8 cellular contexts compared by ENCODE assay signal in the genomic region with DNA sequence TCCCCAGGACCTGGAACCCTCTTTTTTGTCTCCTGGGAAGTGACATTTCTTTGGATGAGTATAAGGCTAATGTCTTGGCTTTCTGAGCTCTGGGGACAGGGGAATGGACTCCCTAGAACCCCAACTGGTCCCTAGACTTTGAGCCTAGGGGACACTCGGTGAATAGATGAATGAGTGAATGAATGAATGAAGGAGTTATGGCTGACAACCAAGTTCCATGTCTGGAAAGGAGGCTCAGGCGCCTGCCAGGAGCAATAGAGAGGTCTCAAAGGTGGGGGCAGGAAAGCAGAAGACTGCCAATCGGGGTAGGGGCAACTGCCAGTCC. TPM values are rescaled to one million over a fixed set of nuclear protein-coding genes. Genes with fewer than 3 reads are reported as not detected.
DNase-seq lines count a peak whose midpoint lies in the region; ATAC-seq, FAIRE-seq and TF ChIP-seq lines count a peak whose summit lies in the region.

No MANE protein-coding gene starts in this region.

- TF ChIP-seq POLR2A in right lobe of liver (IDR thresholded peaks at IDR 0.05) = no peak

- intact Hi-C loops in right lobe of liver (cut with DNase I) = no loop called here

- no peaks in the 10 kb centered on the region for H3K9me3 Mint-ChIP-seq in activated CD8-positive, alpha-beta memory T cell treated with anti-CD3 and anti-CD28 coated beads, Interleukin-2, amount 10 ng/mL, durations not matched to agents 7 days and 5 days (ENCODE audit: low read depth)
- peaks cover 2% of the 10 kb centered on the region for H3K9me3 Mint-ChIP-seq in astrocyte (ENCODE audit: unreplicated experiment)

- peaks cover 19% of the 10 kb centered on the region for H3K79me2 ChIP-seq in astrocyte (ENCODE audit: insufficient read depth, low read length)

- H3K4me3 Mint-ChIP-seq in activated CD8-positive, alpha-beta memory T cell treated with anti-CD3 and anti-CD28 coated beads, Interleukin-2, amount 10 ng/mL, durations not matched to agents 7 days and 5 days = peak overlapping the region; percentile 74
- peak overlapping the region; percentile 87 for H3K4me3 Mint-ChIP-seq in astrocyte (ENCODE audit: unreplicated experiment)

- no peak for ATAC-seq in activated CD8-positive, alpha-beta memory T cell treated with anti-CD3 and anti-CD28 coated beads, Interleukin-2, amount 10 ng/mL, durations not matched to agents 7 days and 5 days
- ATAC-seq in right lobe of liver = no peak
- no peak for ATAC-seq in thoracic aorta (ENCODE audit: insufficient number of reproducible peaks, low FRiP score, low read depth)
- ATAC-seq in GM21423 (IDR thresholded peaks at IDR 0.05; ENCODE audit: unreplicated experiment) = no peak

- peak overlapping the region; percentile 94 for H2AFZ ChIP-seq in astrocyte (ENCODE audit: low read depth, low read length)

- H3K4me1 ChIP-seq in astrocyte (ENCODE audit: insufficient read depth, low read length) (peaks cover 16% of the 10 kb centered on the region), right lobe of liver (peaks cover 0 to 23% (median 9%) of the 10 kb centered on the region in 4 donors), thoracic aorta (ENCODE audit: control insufficient read depth in 1 of 2, low read depth in 2 of 2) (peaks cover 17 to 45% of the 10 kb centered on the region in 2 donors)

- peaks cover 39% of the 10 kb centered on the region for H3K27me3 Mint-ChIP-seq in activated CD8-positive, alpha-beta memory T cell treated with anti-CD3 and anti-CD28 coated beads, Interleukin-2, amount 10 ng/mL, durations not matched to agents 7 days and 5 days
- peaks cover 35% of the 10 kb centered on the region for H3K27me3 Mint-ChIP-seq in astrocyte (ENCODE audit: low read depth, unreplicated experiment)

- TF ChIP-seq CTCF in astrocyte (IDR thresholded peaks at IDR 0.05; ENCODE audit: insufficient read depth, low read depth, low read length) (no peak), right lobe of liver (IDR thresholded peaks at IDR 0.05) (no peak), thoracic aorta (IDR thresholded peaks at IDR 0.05) (no peak)

- FAIRE-seq in astrocyte (lab: Jason Lieb, UNC) = no peak
- no peak for FAIRE-seq in RCC 7860 (lab: Jason Lieb, UNC)

- H3K27ac Mint-ChIP-seq in activated CD8-positive, alpha-beta memory T cell treated with anti-CD3 and anti-CD28 coated beads, Interleukin-2, amount 10 ng/mL, durations not matched to agents 7 days and 5 days = peak overlapping the region; percentile 12
- H3K27ac Mint-ChIP-seq in astrocyte (ENCODE audit: unreplicated experiment) = peak overlapping the region; percentile 80

- CTCF ChIA-PET in activated CD8-positive, alpha-beta memory T cell treated with anti-CD3 and anti-CD28 coated beads, Interleukin-2, amount 10 ng/mL, durations not matched to agents 7 days and 5 days (lab: Charles Lee) = interaction anchor here (0.6 to 4.2 kb wide), 8 partner anchors 9 to 164 kb away, joined by 3 to 38 read pairs (median 4); no protein-coding TSS in a partner anchor

- H3K27me3 ChIP-seq in astrocyte (ENCODE audit: insufficient read depth, low read length) (peaks cover 9% of the 10 kb centered on the region), right lobe of liver (no peaks in the 10 kb centered on the region), thoracic aorta (replicated peaks; ENCODE audit: insufficient read depth) (no peaks in the 10 kb centered on the region)

- no peaks in the 10 kb centered on the region for H3K9me3 ChIP-seq in astrocyte (ENCODE audit: insufficient read depth, low read depth, low read length)
- H3K9me3 ChIP-seq in right lobe of liver = no peaks in the 10 kb centered on the region
- H3K9me3 ChIP-seq in thoracic aorta = no peaks in the 10 kb centered on the region

- WGBS in right lobe of liver (ENCODE audit: insufficient coverage, low coverage, low lambda C conversion rate, missing lambda C conversion rate) = 10% methylated on average over 3 of the region's 3 CpGs

- H4K20me1 ChIP-seq in astrocyte (ENCODE audit: insufficient read depth, low read length) = peaks cover 13% of the 10 kb centered on the region

- no peaks in the 10 kb centered on the region for H3K36me3 Mint-ChIP-seq in activated CD8-positive, alpha-beta memory T cell treated with anti-CD3 and anti-CD28 coated beads, Interleukin-2, amount 10 ng/mL, durations not matched to agents 7 days and 5 days
- H3K36me3 Mint-ChIP-seq in astrocyte (ENCODE audit: low read depth, unreplicated experiment) = no peaks in the 10 kb centered on the region

- no peak for DNase-seq in activated CD8-positive, alpha-beta memory T cell treated with anti-CD3 and anti-CD28 coated beads, Interleukin-2, amount 10 ng/mL, durations not matched to agents 7 days and 5 days
- DNase-seq in activated CD8-positive, alpha-beta memory T cell treated with anti-CD3 and anti-CD28 coated beads, Interleukin-2, amount 50 U/mL, for 4 hours = no peak
- DNase-seq in astrocyte (ENCODE audit: low read depth) (no peak), right lobe of liver (no peak), thoracic aorta (ENCODE audit: low spot score) (no peak), RCC 7860 (ENCODE audit: low spot score) (no peak), T1000 (lab: John Stamatoyannopoulos, UW) (no peak)

- peak overlapping the region; percentile 76 for H3K9ac ChIP-seq in astrocyte (ENCODE audit: low read length)

- H3K36me3 ChIP-seq in astrocyte (ENCODE audit: insufficient read depth, low read length) (no peaks in the 10 kb centered on the region), right lobe of liver (no peaks in the 10 kb centered on the region), thoracic aorta (no peaks in the 10 kb centered on the region)

- H3K4me2 ChIP-seq in astrocyte (ENCODE audit: low read length) = peak overlapping the region; percentile 94

- peak overlapping the region; percentile 57 for H3K4me3 ChIP-seq in astrocyte (ENCODE audit: insufficient read depth, low read depth, low read length)
- peak overlapping the region; percentile 52 to 93 (median 74) for H3K4me3 ChIP-seq in right lobe of liver
- peak overlapping the region; percentile 95 for H3K4me3 ChIP-seq in thoracic aorta

- H3K27ac ChIP-seq in astrocyte (ENCODE audit: low read depth, low read length) (no peak overlapping the region), right lobe of liver (peak overlapping the region; percentile 67 to 81 (median 76)), thoracic aorta (peak overlapping the region in 1 of 2 donors; percentile 86)

- peaks cover 22% of the 10 kb centered on the region for H3K4me1 Mint-ChIP-seq in activated CD8-positive, alpha-beta memory T cell treated with anti-CD3 and anti-CD28 coated beads, Interleukin-2, amount 10 ng/mL, durations not matched to agents 7 days and 5 days
- peaks cover 17% of the 10 kb centered on the region for H3K4me1 Mint-ChIP-seq in astrocyte (ENCODE audit: low read depth, unreplicated experiment)

RNA-seq across cellular contexts. Expression of a gene that starts 0.7 kb away (rescaled TPM):
- total RNA-seq in activated CD8-positive, alpha-beta memory T cell treated with anti-CD3 and anti-CD28 coated beads, Interleukin-2, amount 10 ng/mL, durations not matched to agents 7 days and 5 days = 10 to 100 TPM; 17.2 to 18.7 TPM
- total RNA-seq in astrocyte = 25.4 and 28.8 TPM in 2 replicates
- 1 to 10 TPM; 3.5 to 8.3 (median 5.1) TPM for total RNA-seq in right lobe of liver
- 10 to 100 TPM; 17.5 to 20.2 TPM for total RNA-seq in thoracic aorta

RNA-seq across cellular contexts. Expression of a gene that starts 30.1 kb away (rescaled TPM):
- total RNA-seq in activated CD8-positive, alpha-beta memory T cell treated with anti-CD3 and anti-CD28 coated beads, Interleukin-2, amount 10 ng/mL, durations not matched to agents 7 days and 5 days = 10 to 100 TPM; 32.4 to 38.3 TPM
- 19.2 and 23.0 TPM in 2 replicates for total RNA-seq in astrocyte
- total RNA-seq in right lobe of liver = 10 to 100 TPM in 4 of 6 experiments, 1 to 10 TPM in 2; 9.3 to 12.4 (median 10.4) TPM
- 10 to 100 TPM in 1 of 2 donors, 1 to 10 TPM in 1; 7.0 to 17.6 TPM for total RNA-seq in thoracic aorta
